Comparison of ENCODE assay signal across 7 cellular contexts in genomic region chr16:72271841-72272240, GRCh38.
"Had no signal": no experiment of that assay in that cellular context is flagged by ENCODE, and none has a peak within 500 bp of the region (broad histone marks: within the 10 kb centered on the region; RNA-seq: fewer than 3 reads in every experiment).

No MANE protein-coding gene starts in this region.

- H3K27ac ChIP-seq: GM23248 had no signal

- H3K4me1 ChIP-seq: HAP-1 had no signal

- H3K4me3 Mint-ChIP-seq: HFFc6 had no signal

- H3K27ac Mint-ChIP-seq: HFFc6 had no signal

- H2AFZ ChIP-seq: GM23248 had no signal

- DNase-seq: GM23248, GOT3, H7, HFFc6, IMR-90 had no signal

- H3K4me3 ChIP-seq: GM23248, HAP-1 had no signal

- H3K9ac ChIP-seq: GM23248 had no signal

- H3K9me3 ChIP-seq: HAP-1 had no signal

- H3K9me3 Mint-ChIP-seq: HFFc6 had no signal

- H3K36me3 ChIP-seq: HAP-1 had no signal

- ATAC-seq: HCT116 had no signal
